In the genomic region with DNA sequence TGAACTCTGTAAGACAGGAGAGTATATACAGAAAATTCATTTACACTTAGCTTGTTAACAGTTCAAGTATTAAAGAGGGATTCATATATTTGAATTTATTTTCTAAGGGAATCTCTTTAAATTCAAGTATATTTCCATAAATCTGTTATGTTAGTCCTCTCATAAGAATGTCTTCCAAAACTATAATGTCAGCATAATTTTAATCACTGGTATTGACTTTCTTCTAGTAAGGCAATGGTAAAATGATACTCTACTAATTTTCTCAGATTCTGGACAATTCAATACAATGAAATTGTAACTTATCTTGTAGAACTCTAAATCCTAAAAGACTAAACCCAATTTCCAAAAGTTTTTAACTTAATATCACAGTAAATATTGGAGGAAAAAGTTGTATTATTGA, we compare ENCODE assay signal across 20 cellular contexts.
A peak's percentile ranks its signal among the peaks of the same experiment; 100 is the strongest.
DNase-seq lines count a peak whose midpoint lies in the region; ATAC-seq, FAIRE-seq and TF ChIP-seq lines count a peak whose summit lies in the region.
"Had no signal": no experiment of that assay in that cellular context is flagged by ENCODE, and none has a peak within 500 bp of the region (broad histone marks: within the 10 kb centered on the region; RNA-seq: fewer than 3 reads in every experiment).

No MANE protein-coding gene starts in this region.

- H2BK5ac ChIP-seq in IMR-90 (ENCODE audit: low read depth, low read length, poor library complexity, severe bottlenecking) = no peak overlapping the region

- no peaks in the 10 kb centered on the region for H3K9me1 ChIP-seq in IMR-90 (ENCODE audit: insufficient read depth, low read length)

- no peaks in the 10 kb centered on the region for H3K36me3 ChIP-seq in IMR-90 (ENCODE audit: control insufficient read depth, insufficient read depth, low read length)
- H3K36me3 ChIP-seq in small intestine (ENCODE audit: control insufficient read depth in 2 of 2, insufficient read depth in 2 of 2, low read length in 2 of 2) = no peaks in the 10 kb centered on the region
- no peaks in the 10 kb centered on the region for H3K36me3 ChIP-seq in breast epithelium
- no peaks in the 10 kb centered on the region for H3K36me3 ChIP-seq in neural progenitor cell
- H3K36me3 ChIP-seq: BLaER1 treated with 17β-estradiol and CSF1 and Interleukin-3, amounts not matched to agents 10 nM and 100 nM had no signal

- no peak overlapping the region for H3K56ac ChIP-seq in IMR-90 (ENCODE audit: extremely low read depth, insufficient read depth, low read length)

- H2BK20ac ChIP-seq in IMR-90 (ENCODE audit: low read depth, low read length) = no peak overlapping the region

- dilution Hi-C loops in IMR-90 (cut with HindIII; ENCODE audit: low sequenced_read_pairs, unreplicated experiment) = no loop called here

- H2AFZ ChIP-seq in IMR-90 (replicated peaks; ENCODE audit: low read length, poor library complexity) (no peak overlapping the region), neural progenitor cell (replicated peaks) (no peak overlapping the region)

- H2AK9ac ChIP-seq in IMR-90 (replicated peaks; ENCODE audit: low read depth, low read length, poor library complexity) = no peak overlapping the region

- no peaks in the 10 kb centered on the region for H3K4me1 Mint-ChIP-seq in neural progenitor cell
- H3K4me1 Mint-ChIP-seq: B cell had no signal

- no peak overlapping the region for H3K23ac ChIP-seq in IMR-90 (ENCODE audit: low read depth, low read length)

- TF ChIP-seq EP300 in A549 (IDR thresholded peaks at IDR 0.05) = no peak

- no peak overlapping the region for H3K14ac ChIP-seq in IMR-90 (replicated peaks; ENCODE audit: low read depth, low read length)

- no peak overlapping the region for H3K4ac ChIP-seq in IMR-90 (ENCODE audit: low read depth, low read length)

- no peaks in the 10 kb centered on the region for H3K79me1 ChIP-seq in IMR-90 (ENCODE audit: low read depth in 1 of 2, low read length in 2 of 2)

- TF ChIP-seq RAD21 in A549 (conservative IDR thresholded peaks at IDR 0.05 in 1 of 2, IDR thresholded peaks at IDR 0.05 in 1 of 2) (no peak), IMR-90 (IDR thresholded peaks at IDR 0.05; ENCODE audit: low read length) (no peak)

- intact Hi-C loops in IMR-90 (cut with micrococcal nuclease) (no loop called here), breast epithelium (cut with DNase I; ENCODE audit: low total_unique reads) (no loop called here)

- no peaks in the 10 kb centered on the region for H3K27me3 ChIP-seq in IMR-90 (ENCODE audit: control insufficient read depth, insufficient read depth, low read length)
- no peaks in the 10 kb centered on the region for H3K27me3 ChIP-seq in small intestine (ENCODE audit: control insufficient read depth in 2 of 2, insufficient read depth in 2 of 2, low read length in 2 of 2)
- no peaks in the 10 kb centered on the region for H3K27me3 ChIP-seq in breast epithelium
- no peaks in the 10 kb centered on the region for H3K27me3 ChIP-seq in neural progenitor cell
- H3K27me3 ChIP-seq: BLaER1 treated with 17β-estradiol and CSF1 and Interleukin-3, amounts not matched to agents 10 nM and 100 nM had no signal

- no peak overlapping the region for H2BK120ac ChIP-seq in IMR-90 (ENCODE audit: low read depth, low read length)

- ATAC-seq in A549 = no peak
- ATAC-seq in IMR-90 (ENCODE audit: low read depth) = no peak
- ATAC-seq: CD8-positive, alpha-beta T cell had no signal

- H2BK15ac ChIP-seq in IMR-90 (ENCODE audit: low read depth, low read length) = no peak overlapping the region

- no peak for DNase-seq in A549 (ENCODE audit: low read depth in 1 of 2, low spot score in 1 of 2)
- DNase-seq in IMR-90 = no peak
- DNase-seq in small intestine = no peak
- no peak for DNase-seq in breast epithelium (ENCODE audit: low spot score in 2 of 2)
- no peak for DNase-seq in neural progenitor cell (ENCODE audit: low spot score)
- DNase-seq: 8988T; AML-193; Caco-2; Calu3; CD4-positive, alpha-beta T cell; CD8-positive, alpha-beta T cell; DMS79 treated with DMSO at 0.1 percent for 48 hours; GF-D8 had no signal

- H3K4me3 ChIP-seq in A549 = no peak overlapping the region
- H3K4me3 ChIP-seq in IMR-90 (ENCODE audit: insufficient read depth, low read depth, low read length) = no peak overlapping the region
- no peak overlapping the region for H3K4me3 ChIP-seq in small intestine (ENCODE audit: low read depth in 1 of 2, low read length in 2 of 2)
- H3K4me3 ChIP-seq in breast epithelium = no peak overlapping the region
- H3K4me3 ChIP-seq in neural progenitor cell = no peak overlapping the region
- H3K4me3 ChIP-seq: BLaER1 treated with 17β-estradiol and CSF1 and Interleukin-3, amounts not matched to agents 10 nM and 100 nM had no signal

- H3K9me3 ChIP-seq in A549 (no peaks in the 10 kb centered on the region), IMR-90 (ENCODE audit: control insufficient read depth, insufficient read depth, low read length) (peaks cover 9% of the 10 kb centered on the region), small intestine (ENCODE audit: control insufficient read depth, low read depth) (peaks cover 2% of the 10 kb centered on the region), breast epithelium (peaks cover 10% of the 10 kb centered on the region in 2 donors), neural progenitor cell (ENCODE audit: low read depth) (no peaks in the 10 kb centered on the region)
- H3K9me3 ChIP-seq: Caco-2 had no signal

- no peak overlapping the region for H3K27ac Mint-ChIP-seq in neural progenitor cell
- H3K27ac Mint-ChIP-seq: B cell; CD4-positive, alpha-beta T cell; CD8-positive, alpha-beta T cell had no signal

- in situ Hi-C loops in IMR-90 (cut with MboI; ENCODE audit: low sequenced_read_pairs) = no loop called here

- H3K4me1 ChIP-seq in A549 = no peaks in the 10 kb centered on the region
- no peaks in the 10 kb centered on the region for H3K4me1 ChIP-seq in IMR-90 (ENCODE audit: control insufficient read depth, insufficient read depth, low read length)
- no peaks in the 10 kb centered on the region for H3K4me1 ChIP-seq in small intestine (ENCODE audit: control insufficient read depth in 2 of 2, insufficient read depth in 1 of 2, low read depth in 1 of 2, low read length in 1 of 2)
- H3K4me1 ChIP-seq in breast epithelium = no peaks in the 10 kb centered on the region
- no peaks in the 10 kb centered on the region for H3K4me1 ChIP-seq in neural progenitor cell
- H3K4me1 ChIP-seq: BLaER1 treated with 17β-estradiol and CSF1 and Interleukin-3, amounts not matched to agents 10 nM and 100 nM; Caco-2 had no signal

- H2AK5ac ChIP-seq in IMR-90 (ENCODE audit: low read depth, low read length) = no peak overlapping the region

- H3K27me3 Mint-ChIP-seq in neural progenitor cell (ENCODE audit: insufficient read depth, low read depth) = no peaks in the 10 kb centered on the region
- H3K27me3 Mint-ChIP-seq: B cell; CD4-positive, alpha-beta T cell had no signal

- H4K8ac ChIP-seq in IMR-90 (ENCODE audit: low read depth in 2 of 2, low read length in 2 of 2) = no peak overlapping the region

- H3K27ac ChIP-seq in A549 (no peak overlapping the region), IMR-90 (ENCODE audit: insufficient read depth, low read length) (no peak overlapping the region), small intestine (ENCODE audit: low read depth in 1 of 2, low read length in 1 of 2) (no peak overlapping the region), breast epithelium (no peak overlapping the region), neural progenitor cell (no peak overlapping the region)
- H3K27ac ChIP-seq: BLaER1 treated with 17β-estradiol and CSF1 and Interleukin-3, amounts not matched to agents 10 nM and 100 nM; C4-2B had no signal

- H3K36me3 Mint-ChIP-seq in neural progenitor cell = no peaks in the 10 kb centered on the region
- H3K36me3 Mint-ChIP-seq: CD8-positive, alpha-beta T cell had no signal

- H4K5ac ChIP-seq in IMR-90 (ENCODE audit: low read depth, low read length) = no peak overlapping the region

- H3K9ac ChIP-seq in IMR-90 (ENCODE audit: low read depth, low read length) (no peak overlapping the region), neural progenitor cell (no peak overlapping the region)
- H3K9ac ChIP-seq: BLaER1 treated with 17β-estradiol and CSF1 and Interleukin-3, amounts not matched to agents 10 nM and 100 nM had no signal

- POLR2A ChIA-PET in A549 (lab: Yijun Ruan, JAX) (no interaction called here), IMR-90 (lab: Charles Lee; ENCODE audit: unreplicated experiment) (no interaction called here)

- BruUV-seq in IMR-90 (replicated peaks; lab: Mats Ljungman, UMichigan) = no TSS peak

- H3K18ac ChIP-seq in IMR-90 (ENCODE audit: low read depth, low read length) = no peak overlapping the region

- H3K9me3 Mint-ChIP-seq in neural progenitor cell = no peaks in the 10 kb centered on the region
- H3K9me3 Mint-ChIP-seq: CD4-positive, alpha-beta T cell; CD8-positive, alpha-beta T cell had no signal

- H4K20me1 ChIP-seq in IMR-90 (ENCODE audit: insufficient read depth, low read length) (no peaks in the 10 kb centered on the region), neural progenitor cell (ENCODE audit: low read depth) (no peaks in the 10 kb centered on the region)
- H4K20me1 ChIP-seq: BLaER1 treated with 17β-estradiol and CSF1 and Interleukin-3, amounts not matched to agents 10 nM and 100 nM had no signal

- no peaks in the 10 kb centered on the region for H3K79me2 ChIP-seq in neural progenitor cell (ENCODE audit: low read depth)

- H3K4me2 ChIP-seq in A549 (no peak overlapping the region), IMR-90 (ENCODE audit: low read depth, low read length) (no peak overlapping the region), neural progenitor cell (no peak overlapping the region)
- H3K4me2 ChIP-seq: BLaER1 treated with 17β-estradiol and CSF1 and Interleukin-3, amounts not matched to agents 10 nM and 100 nM had no signal

- no peak for TF ChIP-seq POLR2A in A549 (IDR thresholded peaks at IDR 0.05; ENCODE audit: low read length)
- TF ChIP-seq POLR2A in IMR-90 (IDR thresholded peaks at IDR 0.05; ENCODE audit: low read depth, low read length) = no peak
- TF ChIP-seq POLR2A in breast epithelium (IDR thresholded peaks at IDR 0.05) = no peak

- TF ChIP-seq CTCF in A549 (IDR thresholded peaks at IDR 0.05) (no peak), IMR-90 (conservative IDR thresholded peaks at IDR 0.05; ENCODE audit: low read depth, low read length) (no peak), breast epithelium (IDR thresholded peaks at IDR 0.05) (no peak), neural progenitor cell (IDR thresholded peaks at IDR 0.05) (no peak)

- H4K91ac ChIP-seq in IMR-90 (ENCODE audit: insufficient read depth, low read depth, low read length) = no peak overlapping the region

- no peak overlapping the region for H3K4me3 Mint-ChIP-seq in neural progenitor cell
- H3K4me3 Mint-ChIP-seq: B cell; CD4-positive, alpha-beta T cell; CD8-positive, alpha-beta T cell had no signal

- H3F3A ChIP-seq in neural progenitor cell (ENCODE audit: low read depth) = no peaks in the 10 kb centered on the region

- no peak for FAIRE-seq in A549 (lab: Jason Lieb, UNC)
- peak; percentile 23 for FAIRE-seq in small intestine (lab: Jason Lieb, UNC)
- FAIRE-seq: A204.1, D721Med, GM12891, GM19239 had no signal

- CTCF ChIA-PET in A549 (lab: Yijun Ruan, JAX) (no interaction called here), IMR-90 (lab: Yijun Ruan, JAX) (no interaction called here)

TF ChIP-seq in A549, 52 proteins besides CTCF, POLR2A, EP300 and RAD21 (continues in another document):
- no peak for TF ChIP-seq MAZ (IDR thresholded peaks at IDR 0.05; ENCODE audit: borderline replicate concordance, low read depth, low read length)
